24 cellular contexts compared by ENCODE assay signal in genomic region chr9:124602204-124602603, GRCh38.
A peak's percentile ranks its signal among the peaks of the same experiment; 100 is the strongest.
DNase-seq lines count a peak whose midpoint lies in the region; ATAC-seq and TF ChIP-seq lines count a peak whose summit lies in the region.
"Had no signal": no experiment of that assay in that cellular context is flagged by ENCODE, and none has a peak within 500 bp of the region (broad histone marks: within the 10 kb centered on the region; RNA-seq: fewer than 3 reads in every experiment).

No MANE protein-coding gene starts in this region.

- DNase-seq in DMS 273 treated with DMSO at 0.1 percent for 48 hours (lab: John Stamatoyannopoulos, UW) (peak; percentile 18), M059J (ENCODE audit: low read depth) (peak; percentile 51), MCF 10A (ENCODE audit: unreplicated experiment) (peak; percentile 66), Right ventricle myocardium inferior (ENCODE audit: missing footprints) (no peak), midbrain (lab: John Stamatoyannopoulos, UW) (no peak)
- no peak for DNase-seq in effector memory CD8-positive, alpha-beta T cell
- DNase-seq: ACHN; activated effector memory CD4-positive, alpha-beta T cell treated with Interleukin-2 at 50 U/mL for 16 hours; amygdala; CD4-positive, alpha-beta T cell; Karpas-422; NCI-H2081 treated with DMSO at 0.1 percent for 48 hours; stimulated activated CD4-positive, alpha-beta T cell treated with anti-CD3 and anti-CD28 coated beads, Interleukin-12 subunit alpha, Interleukin-12 subunit beta, amount 100 ng/mL, for 4 hours; stimulated activated naive CD4-positive, alpha-beta T cell treated with Interleukin-2 at 50 U/mL for 16 hours had no signal

- no peaks in the 10 kb centered on the region for H3K36me3 Mint-ChIP-seq in MCF 10A (ENCODE audit: insufficient read depth, unreplicated experiment)
- no peaks in the 10 kb centered on the region for H3K36me3 Mint-ChIP-seq in effector memory CD8-positive, alpha-beta T cell (ENCODE audit: insufficient read depth)

- intact Hi-C loops in MCF 10A (cut with micrococcal nuclease) = no loop called here
- intact Hi-C loops in Right ventricle myocardium inferior (cut with DNase I) = no loop called here

- no TSS peak for BruUV-seq in MCF 10A (replicated peaks; lab: Mats Ljungman, UMichigan)

- H3K4me1 ChIP-seq in liver (ENCODE audit: control insufficient read depth in 4 of 4, insufficient read depth in 4 of 4, low read length in 3 of 4) = peaks cover 2 to 7% (median 4%) of the 10 kb centered on the region in 4 donors
- H3K4me1 ChIP-seq: gastroesophageal sphincter, vagina had no signal

- POLR2A ChIA-PET in MCF 10A (lab: Yijun Ruan, JAX) = interaction anchor here (0.5 to 1.8 kb wide), 16 partner anchors 13 to 1355 kb away, joined by 3 to 7 read pairs (median 4); no protein-coding TSS in a partner anchor

- CTCF ChIA-PET in MCF 10A (lab: Yijun Ruan, JAX) = interaction anchor here (0.6 to 8.3 kb wide), 8 partner anchors 9 to 183 kb away, joined by 3 to 60 read pairs (median 3); no protein-coding TSS in a partner anchor

- no peak for ATAC-seq in GM19023 (IDR thresholded peaks at IDR 0.05; ENCODE audit: unreplicated experiment)
- no peak for ATAC-seq in Right ventricle myocardium inferior
- ATAC-seq in effector memory CD8-positive, alpha-beta T cell (replicated peaks) = no peak
- ATAC-seq: activated CD4-positive, CD25-positive, alpha-beta regulatory T cell treated with anti-CD3 and anti-CD28 coated beads, Interleukin-2, amount 50 U/mL, for 24 hours; gastroesophageal sphincter; GM12878; GM23338 had no signal

- no peaks in the 10 kb centered on the region for H3K36me3 ChIP-seq in liver (ENCODE audit: control insufficient read depth in 4 of 4, insufficient read depth in 3 of 4, low read depth in 1 of 4, low read length in 3 of 4)
- H3K36me3 ChIP-seq: gastroesophageal sphincter, vagina had no signal

- no peak overlapping the region for H3K4me3 ChIP-seq in liver (ENCODE audit: low read depth in 1 of 3, low read length in 3 of 3)
- H3K4me3 ChIP-seq: gastroesophageal sphincter, GM12878, GM23338, vagina had no signal

- peaks cover 15% of the 10 kb centered on the region for H3K4me1 Mint-ChIP-seq in MCF 10A (ENCODE audit: insufficient read depth, unreplicated experiment)
- H3K4me1 Mint-ChIP-seq in effector memory CD8-positive, alpha-beta T cell (ENCODE audit: low read depth in 2 of 2) = no peaks in the 10 kb centered on the region
- H3K4me1 Mint-ChIP-seq: memory B cell had no signal

- H3K27me3 Mint-ChIP-seq in MCF 10A (ENCODE audit: insufficient read depth, unreplicated experiment) = no peaks in the 10 kb centered on the region
- H3K27me3 Mint-ChIP-seq in effector memory CD8-positive, alpha-beta T cell = peaks cover 13 to 46% of the 10 kb centered on the region in 2 donors

- no peaks in the 10 kb centered on the region for H3K9me3 Mint-ChIP-seq in MCF 10A (ENCODE audit: unreplicated experiment)
- H3K9me3 Mint-ChIP-seq in effector memory CD8-positive, alpha-beta T cell = no peaks in the 10 kb centered on the region
- H3K9me3 Mint-ChIP-seq: CD4-positive, alpha-beta T cell; GM23338; nephron; T-helper 1 cell treated with Interleukin-12 subunit alpha and Interleukin-12 subunit beta and Interleukin-4 antibody, amounts not matched to agents 30 μg/mL and 1 μg/mL, for 36 hours had no signal

- TF ChIP-seq CTCF in MCF 10A (IDR thresholded peaks at IDR 0.05; ENCODE audit: unreplicated experiment) = no peak
- TF ChIP-seq CTCF in liver (IDR thresholded peaks at IDR 0.05; ENCODE audit: low read depth, low read length, missing input control) = no peak

- peak overlapping the region in 1 of 2 donors; percentile 34 for H3K27ac ChIP-seq in liver (ENCODE audit: low read depth in 1 of 2, low read length in 2 of 2)
- H3K27ac ChIP-seq: gastroesophageal sphincter, vagina had no signal

- H3K9me3 ChIP-seq in liver (ENCODE audit: control insufficient read depth in 4 of 4, low read length in 3 of 4) = no peaks in the 10 kb centered on the region
- H3K9me3 ChIP-seq: gastroesophageal sphincter, vagina had no signal

- peak overlapping the region; percentile 24 for H3K27ac Mint-ChIP-seq in MCF 10A (ENCODE audit: low read depth, unreplicated experiment)
- H3K27ac Mint-ChIP-seq in effector memory CD8-positive, alpha-beta T cell = no peak overlapping the region
- H3K27ac Mint-ChIP-seq: CD4-positive, alpha-beta T cell; GM23338; memory B cell; nephron; T-helper 1 cell treated with Interleukin-12 subunit alpha and Interleukin-12 subunit beta and Interleukin-4 antibody, amounts not matched to agents 30 μg/mL and 1 μg/mL, for 36 hours had no signal

- no peak overlapping the region for H3K9ac ChIP-seq in liver (ENCODE audit: low read depth in 1 of 2, low read length in 2 of 2)

- H3K27me3 ChIP-seq in liver (ENCODE audit: control insufficient read depth in 4 of 4, insufficient read depth in 4 of 4, low read length in 3 of 4) = no peaks in the 10 kb centered on the region
- H3K27me3 ChIP-seq: gastroesophageal sphincter, vagina had no signal

- no peak overlapping the region for H3K4me3 Mint-ChIP-seq in MCF 10A (ENCODE audit: unreplicated experiment)
- H3K4me3 Mint-ChIP-seq in effector memory CD8-positive, alpha-beta T cell = no peak overlapping the region
- H3K4me3 Mint-ChIP-seq: CD4-positive, alpha-beta T cell; GM23338; memory B cell; nephron; T-helper 1 cell treated with Interleukin-12 subunit alpha and Interleukin-12 subunit beta and Interleukin-4 antibody, amounts not matched to agents 30 μg/mL and 1 μg/mL, for 36 hours had no signal

- 33% methylated on average over 2 of the region's 2 CpGs for WGBS in liver

- TF ChIP-seq RAD21 in liver (IDR thresholded peaks at IDR 0.05) = peak in 1 of 2 donors; percentile 5

TF ChIP-seq in liver, 16 proteins besides CTCF, POLR2A, EP300 and RAD21:
- TF ChIP-seq EGR1 (IDR thresholded peaks at IDR 0.05; ENCODE audit: low read depth in 2 of 2) (no peak), JUND (IDR thresholded peaks at IDR 0.05) (peak in 1 of 2 donors; percentile 15), TAF1 (conservative IDR thresholded peaks at IDR 0.05) (no peak), GABPA (IDR thresholded peaks at IDR 0.05 in 1 of 2, conservative IDR thresholded peaks at IDR 0.05 in 1 of 2) (no peak), SP1 (IDR thresholded peaks at IDR 0.05) (no peak), RXRA (IDR thresholded peaks at IDR 0.05) (peak; percentile 46 to 61), HNF4A (conservative IDR thresholded peaks at IDR 0.05) (peak; percentile 43 to 51), FOXA2 (IDR thresholded peaks at IDR 0.05) (peak; percentile 16), ZBTB33 (IDR thresholded peaks at IDR 0.05) (no peak), FOXA1 (IDR thresholded peaks at IDR 0.05) (no peak)
- TF ChIP-seq, protein P1, sequence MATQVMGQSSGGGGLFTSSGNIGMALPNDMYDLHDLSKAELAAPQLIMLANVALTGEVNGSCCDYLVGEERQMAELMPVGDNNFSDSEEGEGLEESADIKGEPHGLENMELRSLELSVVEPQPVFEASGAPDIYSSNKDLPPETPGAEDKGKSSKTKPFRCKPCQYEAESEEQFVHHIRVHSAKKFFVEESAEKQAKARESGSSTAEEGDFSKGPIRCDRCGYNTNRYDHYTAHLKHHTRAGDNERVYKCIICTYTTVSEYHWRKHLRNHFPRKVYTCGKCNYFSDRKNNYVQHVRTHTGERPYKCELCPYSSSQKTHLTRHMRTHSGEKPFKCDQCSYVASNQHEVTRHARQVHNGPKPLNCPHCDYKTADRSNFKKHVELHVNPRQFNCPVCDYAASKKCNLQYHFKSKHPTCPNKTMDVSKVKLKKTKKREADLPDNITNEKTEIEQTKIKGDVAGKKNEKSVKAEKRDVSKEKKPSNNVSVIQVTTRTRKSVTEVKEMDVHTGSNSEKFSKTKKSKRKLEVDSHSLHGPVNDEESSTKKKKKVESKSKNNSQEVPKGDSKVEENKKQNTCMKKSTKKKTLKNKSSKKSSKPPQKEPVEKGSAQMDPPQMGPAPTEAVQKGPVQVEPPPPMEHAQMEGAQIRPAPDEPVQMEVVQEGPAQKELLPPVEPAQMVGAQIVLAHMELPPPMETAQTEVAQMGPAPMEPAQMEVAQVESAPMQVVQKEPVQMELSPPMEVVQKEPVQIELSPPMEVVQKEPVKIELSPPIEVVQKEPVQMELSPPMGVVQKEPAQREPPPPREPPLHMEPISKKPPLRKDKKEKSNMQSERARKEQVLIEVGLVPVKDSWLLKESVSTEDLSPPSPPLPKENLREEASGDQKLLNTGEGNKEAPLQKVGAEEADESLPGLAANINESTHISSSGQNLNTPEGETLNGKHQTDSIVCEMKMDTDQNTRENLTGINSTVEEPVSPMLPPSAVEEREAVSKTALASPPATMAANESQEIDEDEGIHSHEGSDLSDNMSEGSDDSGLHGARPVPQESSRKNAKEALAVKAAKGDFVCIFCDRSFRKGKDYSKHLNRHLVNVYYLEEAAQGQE (IDR thresholded peaks at IDR 0.05) = no peak
- TF ChIP-seq, protein P2, sequence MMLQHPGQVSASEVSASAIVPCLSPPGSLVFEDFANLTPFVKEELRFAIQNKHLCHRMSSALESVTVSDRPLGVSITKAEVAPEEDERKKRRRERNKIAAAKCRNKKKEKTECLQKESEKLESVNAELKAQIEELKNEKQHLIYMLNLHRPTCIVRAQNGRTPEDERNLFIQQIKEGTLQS (IDR thresholded peaks at IDR 0.05) = no peak
TF ChIP-seq in liver: peak in this region for 4.

Comparison
In these comparisons a context has a peak if more than half of its experiments do, and no peak if none do; other contexts are left out.
1. DNase-seq: peak in DMS 273 treated with DMSO at 0.1 percent for 48 hours (single experiment), M059J (single experiment) and MCF 10A (single experiment); none in Right ventricle myocardium inferior (single experiment), midbrain (single experiment) and effector memory CD8-positive, alpha-beta T cell (0 of 3).